ENCODE assay signal across 17 cellular contexts in genomic region chr3:126527006-126527405, GRCh38. TPM values are rescaled to one million over a fixed set of nuclear protein-coding genes. Genes with fewer than 3 reads are reported as not detected.
"Had no signal": no experiment of that assay in that cellular context is flagged by ENCODE, and none has a peak within 500 bp of the region (broad histone marks: within the 10 kb centered on the region; RNA-seq: fewer than 3 reads in every experiment).

No MANE protein-coding gene starts in this region.

- H3K4me3 ChIP-seq: colonic mucosa, esophagus muscularis mucosa, upper lobe of left lung had no signal

- H3K9me3 ChIP-seq: colonic mucosa, esophagus muscularis mucosa, upper lobe of left lung had no signal

- H3K36me3 ChIP-seq: colonic mucosa, esophagus muscularis mucosa, upper lobe of left lung had no signal

- H3K27me3 ChIP-seq: colonic mucosa had no signal

- FAIRE-seq: astrocyte, frontal cortex had no signal

- H3K27ac ChIP-seq: colonic mucosa, esophagus muscularis mucosa, upper lobe of left lung had no signal

- ATAC-seq: T-helper 17 cell had no signal

- DNase-seq: activated CD4-positive, alpha-beta memory T cell treated with anti-CD3 and anti-CD28 coated beads for 36 hours; activated CD4-positive, alpha-beta T cell treated with anti-CD3 and anti-CD28 coated beads for 48 hours; activated naive CD4-positive, alpha-beta T cell treated with Interleukin-2 at 50 U/mL for 16 hours; activated naive CD8-positive, alpha-beta T cell treated with anti-CD3 and anti-CD28 coated beads for 36 hours; activated T-cell treated with anti-CD3 and anti-CD28 coated beads, Interleukin-2, amount 50 U/mL, for 48 hours; colonic mucosa; islet precursor cell; occipital lobe; stimulated activated CD4-positive, alpha-beta T cell treated with anti-CD3 and anti-CD28 coated beads, Interleukin-4, amount 100 ng/mL, for 24 hours; stimulated activated naive CD4-positive, alpha-beta T cell treated with Interleukin-2 at 50 U/mL for 16 hours; SW 1271; T-helper 17 cell; upper lobe of left lung had no signal

- H3K4me1 ChIP-seq: colonic mucosa had no signal

RNA-seq across cellular contexts. Expression of gene CHST13, which starts 3.1 kb away (rescaled TPM):
- total RNA-seq: activated CD4-positive, alpha-beta memory T cell treated with anti-CD3 and anti-CD28 coated beads for 36 hours; activated naive CD8-positive, alpha-beta T cell treated with anti-CD3 and anti-CD28 coated beads for 36 hours; astrocyte; occipital lobe had no signal

RNA-seq across cellular contexts. Expression of gene UROC1, which starts 9.4 kb away (rescaled TPM):
- total RNA-seq: activated CD4-positive, alpha-beta memory T cell treated with anti-CD3 and anti-CD28 coated beads for 36 hours; activated naive CD8-positive, alpha-beta T cell treated with anti-CD3 and anti-CD28 coated beads for 36 hours; astrocyte; colonic mucosa; esophagus muscularis mucosa; frontal cortex; occipital lobe; renal cortical epithelial cell; T-helper 17 cell; upper lobe of left lung had no signal

RNA-seq across cellular contexts. Expression of gene C3orf22, which starts 31.7 kb away (rescaled TPM):
- total RNA-seq: activated CD4-positive, alpha-beta memory T cell treated with anti-CD3 and anti-CD28 coated beads for 36 hours; activated naive CD8-positive, alpha-beta T cell treated with anti-CD3 and anti-CD28 coated beads for 36 hours; astrocyte; colonic mucosa; esophagus muscularis mucosa; frontal cortex; occipital lobe; renal cortical epithelial cell; T-helper 17 cell; upper lobe of left lung had no signal
